Comparison of ENCODE assay signal across 1 cellular context in the genomic region with DNA sequence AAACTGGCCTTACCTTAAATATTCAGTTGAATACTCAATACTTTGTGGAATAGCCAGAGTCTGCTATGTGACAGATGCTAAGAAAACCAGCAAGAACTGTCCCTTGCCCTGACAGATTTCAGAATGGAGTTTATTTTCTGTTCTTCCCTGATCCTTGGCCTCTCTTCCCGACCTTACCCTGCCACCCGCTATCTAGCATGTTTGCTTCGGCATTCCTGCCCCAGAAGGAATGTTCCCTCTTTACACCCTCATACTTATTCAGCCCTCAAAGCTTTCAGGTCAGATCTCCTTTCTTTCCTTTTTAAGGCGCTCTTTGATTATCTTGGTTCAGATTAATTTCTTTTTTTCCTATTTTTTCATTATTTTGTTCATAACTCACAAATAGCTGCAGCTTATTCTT.
TF ChIP-seq lines count a peak whose summit lies in the region.

No MANE protein-coding gene starts in this region.

TF ChIP-seq in H1, 55 proteins besides CTCF, POLR2A, EP300 and RAD21:
- TF ChIP-seq TEAD4 (IDR thresholded peaks at IDR 0.05; ENCODE audit: low read depth, low read length) = peak; percentile 85
- no peak for TF ChIP-seq SIN3A (conservative IDR thresholded peaks at IDR 0.05 in 1 of 2, IDR thresholded peaks at IDR 0.05 in 1 of 2; ENCODE audit: low read depth in 1 of 2, low read length in 2 of 2)
